In the genomic region with DNA sequence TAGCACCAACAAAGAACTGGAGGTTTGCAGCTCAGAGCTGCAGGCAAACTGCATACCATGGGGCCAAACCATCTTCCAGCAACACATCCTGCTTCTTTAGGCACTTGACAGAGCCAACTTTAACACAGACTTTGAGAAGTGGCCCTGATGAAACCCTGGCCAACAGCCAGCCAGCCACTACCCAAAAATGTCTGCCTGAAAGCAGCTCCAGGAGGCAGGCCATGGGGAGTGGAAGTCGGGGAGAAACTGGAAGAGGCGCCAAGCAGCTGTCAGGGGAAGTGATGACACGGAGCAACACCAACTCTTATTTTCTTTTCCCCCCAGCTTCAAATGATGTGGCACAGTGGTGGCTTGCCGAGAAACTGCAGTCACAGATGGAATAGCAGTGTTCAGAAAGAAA, we compare ENCODE assay signal across 25 cellular contexts.
"Had no signal": no experiment of that assay in that cellular context is flagged by ENCODE, and none has a peak within 500 bp of the region (broad histone marks: within the 10 kb centered on the region; RNA-seq: fewer than 3 reads in every experiment).

No MANE protein-coding gene starts in this region.

- DNase-seq: dermis blood vessel endothelial cell; effector memory CD4-positive, alpha-beta T cell; foreskin melanocyte; left colon; mesenchymal stem cell; naive thymus-derived CD8-positive, alpha-beta T cell; nephron progenitor cell; nucleus accumbens; psoas muscle; right lobe of liver; small intestine; stimulated activated CD4-positive, alpha-beta T cell treated with anti-CD3 and anti-CD28 coated beads, Interleukin-12 subunit alpha, Interleukin-12 subunit beta, amount 100 ng/mL, for 4 hours; stimulated activated CD4-positive, alpha-beta T cell treated with anti-CD3 and anti-CD28 coated beads, Interleukin-1b, Interleukin-23, amount 100 ng/mL, for 48 hours; stimulated activated CD4-positive, alpha-beta T cell treated with anti-CD3 and anti-CD28 coated beads, Interleukin-4, amount 100 ng/mL, for 1 hour; stimulated activated CD8-positive, alpha-beta memory T cell treated with anti-CD3 and anti-CD28 coated beads, Interleukin-4, amount 100 ng/mL, for 48 hours; stimulated activated naive CD4-positive, alpha-beta T cell; stimulated activated naive CD8-positive, alpha-beta T cell treated with anti-CD3 and anti-CD28 coated beads, Interleukin-15, amount 100 ng/mL, for 72 hours; transverse colon; upper lobe of right lung; uterus had no signal

- H3K36me3 ChIP-seq: esophagus muscularis mucosa, right lobe of liver, suprapubic skin, transverse colon, upper lobe of right lung, uterus had no signal

- H3K27ac ChIP-seq: coronary artery, esophagus muscularis mucosa, hepatocyte, psoas muscle, right lobe of liver, suprapubic skin, transverse colon, upper lobe of right lung, uterus had no signal

- H3K9me3 ChIP-seq: right lobe of liver, suprapubic skin, upper lobe of right lung, uterus had no signal

- H3K4me1 ChIP-seq: esophagus muscularis mucosa, psoas muscle, right lobe of liver, uterus had no signal

- H3K27me3 ChIP-seq: esophagus muscularis mucosa, hepatocyte, right lobe of liver, suprapubic skin, transverse colon, upper lobe of right lung, uterus had no signal

- ATAC-seq: left colon; naive thymus-derived CD8-positive, alpha-beta T cell; psoas muscle; right lobe of liver; stimulated activated naive CD8-positive, alpha-beta T cell treated with anti-CD3 and anti-CD28 coated beads, Interleukin-15, amount 100 ng/mL, for 72 hours; upper lobe of right lung had no signal

- H3K4me3 ChIP-seq: coronary artery, esophagus muscularis mucosa, hepatocyte, lung, psoas muscle, right lobe of liver, suprapubic skin, transverse colon, upper lobe of right lung, uterus had no signal
